ENCODE assay signal across 8 cellular contexts in genomic region chr22:31661851-31662667, GRCh38. TPM values are rescaled to one million over a fixed set of nuclear protein-coding genes. Genes with fewer than 3 reads are reported as not detected.
DNase-seq lines count a peak whose midpoint lies in the region; ATAC-seq and TF ChIP-seq lines count a peak whose summit lies in the region.

Gene PISD (minus strand): TSS chr22:31662215. CDS start chr22:31662208, 7 bp downstream.

- peak within 1 kb of the TSS; percentile 40 for H3K14ac ChIP-seq in trophoblast cell (ENCODE audit: low read length)

- peak within 1 kb of the TSS; percentile 27 for H3K18ac ChIP-seq in trophoblast cell (ENCODE audit: low read length)

- H2AK5ac ChIP-seq in trophoblast cell (ENCODE audit: low read length) = peak within 1 kb of the TSS; percentile 52

- in situ Hi-C loops in transverse colon (cut with MboI; ENCODE audit: low pct_ligation_motif_present in 1 of 4, low pct_unique_long_range_greater_than_20kb in 1 of 4, low sequenced_read_pairs in 3 of 4) = loop anchor here (10.0 to 25.0 kb wide), 4 partner anchors 83 to 303 kb away; partner anchors contain the start of gene YWHAH (in 1 of the 4)

- DNase-seq in GM12864 (ENCODE audit: low read depth) = peak; percentile 90
- DNase-seq in NCI-H1417 treated with DMSO at 0.1 percent for 48 hours (lab: John Stamatoyannopoulos, UW) = peak; percentile 69
- peak; percentile 93 for DNase-seq in SW480 (ENCODE audit: low spot score)
- DNase-seq in adipocyte (ENCODE audit: low read depth) = peak; percentile 98
- peak; percentile 96 to 97 for DNase-seq in cardiac muscle cell (ENCODE audit: low read depth in 1 of 2, low spot score in 1 of 2)
- peak; percentile 99 to 100 for DNase-seq in trophoblast cell
- DNase-seq in transverse colon = peak; percentile 98

- no peak for TF ChIP-seq CTCF in GM12864 (IDR thresholded peaks at IDR 0.05; ENCODE audit: low read depth, low read length, missing control alignments)
- TF ChIP-seq CTCF in cardiac muscle cell (IDR thresholded peaks at IDR 0.05; ENCODE audit: low read depth, low read length) = no peak
- no peak for TF ChIP-seq CTCF in transverse colon (IDR thresholded peaks at IDR 0.05)

- no peak within 1 kb of the TSS for H2BK12ac ChIP-seq in trophoblast cell (ENCODE audit: low read length)

- peak within 1 kb of the TSS; percentile 90 for H4K8ac ChIP-seq in trophoblast cell (ENCODE audit: low read depth, low read length)

- H4K12ac ChIP-seq in trophoblast cell (ENCODE audit: low read depth, low read length) = peak within 1 kb of the TSS; percentile 46

- peak within 1 kb of the TSS; percentile 74 for H2AFZ ChIP-seq in trophoblast cell (ENCODE audit: insufficient read depth, low read length, poor library complexity)

- intact Hi-C loops in transverse colon (cut with DNase I; ENCODE audit: low total_unique reads) = no loop called here

- no CpG with 5 or more reads among the region's 52 CpGs for WGBS in trophoblast cell (ENCODE audit: extremely low coverage, insufficient coverage, insufficient read length)
- WGBS in transverse colon (ENCODE audit: low coverage in 1 of 2), 2 donors = 0% methylated on average over 47 of the region's 52 CpGs; no CpG with 5 or more reads in 1 of the 2 donors

- H3K9ac ChIP-seq in adipocyte (ENCODE audit: low read length) = peak within 1 kb of the TSS; percentile 87
- peak within 1 kb of the TSS; percentile 75 for H3K9ac ChIP-seq in trophoblast cell (ENCODE audit: low read length)

- peak; percentile 90 for TF ChIP-seq POLR2A in transverse colon (IDR thresholded peaks at IDR 0.05)

- peak within 1 kb of the TSS; percentile 20 for H2BK120ac ChIP-seq in trophoblast cell (ENCODE audit: insufficient read depth, low read length, poor library complexity)

- H3K4ac ChIP-seq in trophoblast cell (ENCODE audit: low read depth, low read length) = peak within 1 kb of the TSS; percentile 21

- H3K4me1 ChIP-seq in adipocyte (ENCODE audit: control insufficient read depth, insufficient read depth, low read length) = peaks cover 16% of the 10 kb centered on the region
- no peaks in the 10 kb centered on the region for H3K4me1 ChIP-seq in cardiac muscle cell (ENCODE audit: low read depth)
- peaks cover 6 to 14% of the 10 kb centered on the region in 2 experiments for H3K4me1 ChIP-seq in trophoblast cell (ENCODE audit: control insufficient read depth in 1 of 2, insufficient read depth in 2 of 2, low read length in 2 of 2)
- H3K4me1 ChIP-seq in transverse colon = peaks cover 9 to 17% (median 14%) of the 10 kb centered on the region in 4 donors

- TF ChIP-seq EP300 in transverse colon (IDR thresholded peaks at IDR 0.05; ENCODE audit: low read depth) = no peak

- H3K27ac ChIP-seq in cardiac muscle cell = peak within 1 kb of the TSS; percentile 36
- H3K27ac ChIP-seq in trophoblast cell (ENCODE audit: low read depth, low read length) = peak within 1 kb of the TSS; percentile 9
- peak within 1 kb of the TSS; percentile 80 to 86 (median 84) for H3K27ac ChIP-seq in transverse colon

- no peaks in the 10 kb centered on the region for H3K36me3 ChIP-seq in adipocyte (ENCODE audit: control insufficient read depth, insufficient read depth, low read length, severe bottlenecking)
- H3K36me3 ChIP-seq in cardiac muscle cell = no peaks in the 10 kb centered on the region
- no peaks in the 10 kb centered on the region for H3K36me3 ChIP-seq in trophoblast cell (ENCODE audit: control insufficient read depth in 1 of 2, insufficient read depth in 2 of 2, low read length in 2 of 2)
- no peaks in the 10 kb centered on the region for H3K36me3 ChIP-seq in transverse colon

- ATAC-seq in HG02759 (IDR thresholded peaks at IDR 0.05; ENCODE audit: unreplicated experiment) = peak; percentile 88

- H3K9me3 ChIP-seq in adipocyte (ENCODE audit: control insufficient read depth, low read length) (no peaks in the 10 kb centered on the region), cardiac muscle cell (ENCODE audit: low read depth) (no peaks in the 10 kb centered on the region), trophoblast cell (ENCODE audit: insufficient read depth, low read depth, low read length) (no peaks in the 10 kb centered on the region), transverse colon (no peaks in the 10 kb centered on the region)

- no peak within 1 kb of the TSS for H2BK5ac ChIP-seq in trophoblast cell (ENCODE audit: low read depth, low read length, poor library complexity)

- peak within 1 kb of the TSS; percentile 63 for H3K4me2 ChIP-seq in trophoblast cell (ENCODE audit: low read length)

- no peaks in the 10 kb centered on the region for H3K27me3 ChIP-seq in adipocyte (replicated peaks; ENCODE audit: control insufficient read depth, insufficient read depth, low read length)
- no peaks in the 10 kb centered on the region for H3K27me3 ChIP-seq in cardiac muscle cell
- H3K27me3 ChIP-seq in trophoblast cell (ENCODE audit: insufficient read depth, low read length) = no peaks in the 10 kb centered on the region
- H3K27me3 ChIP-seq in transverse colon = no peaks in the 10 kb centered on the region

- H3K79me2 ChIP-seq in trophoblast cell (ENCODE audit: control insufficient read depth, insufficient read depth, low read length, poor library complexity) = peaks cover 7% of the 10 kb centered on the region

- H3K23ac ChIP-seq in trophoblast cell (ENCODE audit: low read length) = no peak within 1 kb of the TSS

- H3K4me3 ChIP-seq in GM12864 (ENCODE audit: low read depth, low read length) = peak within 1 kb of the TSS; percentile 79
- peak within 1 kb of the TSS; percentile 96 for H3K4me3 ChIP-seq in adipocyte (ENCODE audit: low read length)
- H3K4me3 ChIP-seq in cardiac muscle cell = peak within 1 kb of the TSS; percentile 77
- H3K4me3 ChIP-seq in trophoblast cell (ENCODE audit: low read depth, low read length) = peak within 1 kb of the TSS; percentile 97
- H3K4me3 ChIP-seq in transverse colon = peak within 1 kb of the TSS; percentile 63 to 97 (median 78)

- H3K79me1 ChIP-seq in trophoblast cell (ENCODE audit: low read length) = no peaks in the 10 kb centered on the region

- peak within 1 kb of the TSS; percentile 67 for H4K91ac ChIP-seq in trophoblast cell (ENCODE audit: low read depth, low read length)

RNA-seq across cellular contexts. Expression of gene PISD, which starts in this region (rescaled TPM):
- total RNA-seq in cardiac muscle cell = 30.8 and 39.6 TPM in 2 replicates
- polyA plus RNA-seq in cardiac muscle cell = 30.4 and 31.2 TPM in 2 replicates
- polyA plus RNA-seq in trophoblast cell (2013) = 26.1 and 26.7 TPM in 2 replicates
- total RNA-seq in transverse colon = 100 to 1,000 TPM in 1 of 4 donors, 10 to 100 TPM in 3; 33.7 to 111 (median 47.7) TPM

Comparison
In these comparisons a context has a peak if more than half of its experiments do, and no peak if none do; other contexts are left out.
1. Peak in every context shown above with its lines: DNase-seq, ATAC-seq, H3K4me3 ChIP-seq and H3K27ac ChIP-seq.
2. H3K27ac ChIP-seq: peak in every context shown above with its lines; median percentile 84 in transverse colon; 36 in cardiac muscle cell; 9 in trophoblast cell.